In the genomic region with DNA sequence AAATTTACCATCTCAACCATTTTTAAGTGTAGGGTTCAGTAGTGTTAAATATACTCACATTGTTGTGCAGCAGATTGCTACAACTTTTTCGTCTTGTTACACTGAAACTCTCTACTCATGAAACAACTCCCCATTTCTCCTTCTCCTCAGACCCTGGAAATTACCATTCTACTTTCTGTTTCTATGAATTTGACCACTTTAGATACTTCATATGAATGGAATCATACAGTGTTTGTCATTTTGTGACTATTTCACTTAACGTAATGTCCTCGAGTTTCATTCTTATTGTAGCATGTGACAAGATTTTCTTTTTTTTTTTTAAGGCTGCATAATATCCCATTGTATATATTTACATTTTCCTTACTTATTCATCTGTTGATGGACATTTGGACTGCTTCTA, we compare ENCODE assay signal across 18 cellular contexts.
A peak's percentile ranks its signal among the peaks of the same experiment; 100 is the strongest.
DNase-seq lines count a peak whose midpoint lies in the region; ATAC-seq, FAIRE-seq and TF ChIP-seq lines count a peak whose summit lies in the region.
"Had no signal": no experiment of that assay in that cellular context is flagged by ENCODE, and none has a peak within 500 bp of the region (broad histone marks: within the 10 kb centered on the region; RNA-seq: fewer than 3 reads in every experiment).

No MANE protein-coding gene starts in this region.

- in situ Hi-C loops in GM12878 (cut with MboI), result no loop called here

- H3K27ac Mint-ChIP-seq in activated CD4-positive, alpha-beta T cell treated with anti-CD3 and anti-CD28 coated beads for 36 hours, result peak overlapping the region; percentile 22
- H3K27ac Mint-ChIP-seq in activated CD8-positive, alpha-beta T cell treated with anti-CD3 and anti-CD28 coated beads for 36 hours, result no peak overlapping the region
- H3K27ac Mint-ChIP-seq: HFFc6 had no signal

- no peak for TF ChIP-seq POLR2A in GM12878 (IDR thresholded peaks at IDR 0.05; ENCODE audit: low read depth, low read length)

- H3K4me3 ChIP-seq in MM.1S (ENCODE audit: low read length) (no peak overlapping the region), GM12878 (no peak overlapping the region)

- POLR2A ChIA-PET in activated CD4-positive, alpha-beta T cell treated with anti-CD3 and anti-CD28 coated beads for 36 hours (lab: Charles Lee), result no interaction called here
- POLR2A ChIA-PET in GM12878 (lab: Charles Lee), result interaction anchor here (0.9 kb wide), 1 partner anchor 27 kb away, joined by 3 read pairs; no protein-coding TSS in a partner anchor
- POLR2A ChIA-PET in activated CD8-positive, alpha-beta T cell treated with anti-CD3 and anti-CD28 coated beads for 36 hours (lab: Charles Lee), result no interaction called here

- SMC1A ChIA-PET in GM12878 (lab: Charles Lee; ENCODE audit: uncharacterized antibody, unreplicated experiment), result interaction anchor here (1.6 to 8.0 kb wide), 3 partner anchors 11 to 35 kb away, joined by 11 to 110 read pairs (median 26); no protein-coding TSS in a partner anchor

- H3K4me2 ChIP-seq in MM.1S (ENCODE audit: low read depth, low read length) (peak overlapping the region; percentile 85; the same call in 1 of the 2 replicates), GM12878 (ENCODE audit: control insufficient read depth, insufficient read depth) (no peak overlapping the region)

- TF ChIP-seq CTCF in MM.1S (IDR thresholded peaks at IDR 0.05; ENCODE audit: low read length) (no peak), GM12878 (IDR thresholded peaks at IDR 0.05 in 2 of 3, conservative IDR thresholded peaks at IDR 0.05 in 1 of 3; ENCODE audit: control insufficient read depth in 2 of 3, extremely low read depth in 1 of 3, insufficient read depth in 1 of 3, low read depth in 3 of 3, low read length in 3 of 3) (no peak)
- no peak for TF ChIP-seq CTCF in activated CD8-positive, alpha-beta T cell treated with anti-CD3 and anti-CD28 coated beads for 36 hours (IDR thresholded peaks at IDR 0.05)

- no peak overlapping the region for H3K27ac ChIP-seq in MM.1S (ENCODE audit: low read length)
- no peak overlapping the region for H3K27ac ChIP-seq in GM12878 (ENCODE audit: control insufficient read depth, insufficient read depth)
- H3K27ac ChIP-seq: C4-2B had no signal

- intact Hi-C loops in activated CD4-positive, alpha-beta T cell treated with anti-CD3 and anti-CD28 coated beads for 36 hours (cut with DNase I, micrococcal nuclease), result loop anchor here in 1 of 2 experiments (2.0 to 5.0 kb wide), 2 partner anchors 169 to 206 kb away; a partner anchor contains a TSS
- intact Hi-C loops in GM12878 (cut with micrococcal nuclease; ENCODE audit: unreplicated experiment) (loop anchor here (5.0 kb wide), 2 partner anchors 34 to 206 kb away; a partner anchor contains a TSS), cardiac septum (cut with DNase I) (no loop called here)
- intact Hi-C loops in activated CD8-positive, alpha-beta T cell treated with anti-CD3 and anti-CD28 coated beads for 36 hours (cut with micrococcal nuclease), result no loop called here

- no peak overlapping the region for H3K4me3 Mint-ChIP-seq in activated CD4-positive, alpha-beta T cell treated with anti-CD3 and anti-CD28 coated beads for 36 hours
- no peak overlapping the region for H3K4me3 Mint-ChIP-seq in activated CD8-positive, alpha-beta T cell treated with anti-CD3 and anti-CD28 coated beads for 36 hours
- H3K4me3 Mint-ChIP-seq: HFFc6 had no signal

- peaks cover 61% of the 10 kb centered on the region for H3K4me1 Mint-ChIP-seq in activated CD4-positive, alpha-beta T cell treated with anti-CD3 and anti-CD28 coated beads for 36 hours
- H3K4me1 Mint-ChIP-seq in activated CD8-positive, alpha-beta T cell treated with anti-CD3 and anti-CD28 coated beads for 36 hours (ENCODE audit: low read depth), result peaks cover 37% of the 10 kb centered on the region

- H3K27me3 ChIP-seq in MM.1S (replicated peaks; ENCODE audit: insufficient read depth, low read length), result no peaks in the 10 kb centered on the region
- no peaks in the 10 kb centered on the region for H3K27me3 ChIP-seq in GM12878 (replicated peaks in 1 of 2; ENCODE audit: control insufficient read depth in 2 of 2, insufficient read depth in 2 of 2, low read length in 1 of 2)

- WGBS in GM12878 (ENCODE audit: insufficient coverage, insufficient replicate concordance, low lambda C conversion rate, missing lambda C conversion rate), result 39% methylated on average over 3 of the region's 3 CpGs

- H2AFZ ChIP-seq in MM.1S (ENCODE audit: low read length) (no peak overlapping the region), GM12878 (ENCODE audit: control insufficient read depth, low read depth, low read length) (no peak overlapping the region)

- no peaks in the 10 kb centered on the region for H3K9me3 ChIP-seq in MM.1S (replicated peaks; ENCODE audit: insufficient read depth, low read length)
- H3K9me3 ChIP-seq in GM12878 (replicated peaks; ENCODE audit: control insufficient read depth, insufficient read depth, low read length), result peaks cover 13% of the 10 kb centered on the region; the same call in 2 of the 3 replicates
- H3K9me3 ChIP-seq: Caco-2 had no signal

- no peaks in the 10 kb centered on the region for H4K20me1 ChIP-seq in MM.1S (ENCODE audit: insufficient read depth, low read length)
- H4K20me1 ChIP-seq in GM12878 (ENCODE audit: control insufficient read depth, insufficient read depth), result no peaks in the 10 kb centered on the region

- peaks cover 42% of the 10 kb centered on the region for H3F3A ChIP-seq in MM.1S (ENCODE audit: insufficient read depth, low read length)

- no peak for TF ChIP-seq RAD21 in GM12878 (IDR thresholded peaks at IDR 0.05; ENCODE audit: insufficient read depth, low read depth, low read length)

- H3K4me1 ChIP-seq in MM.1S (ENCODE audit: low read length) (peaks cover 42% of the 10 kb centered on the region), GM12878 (ENCODE audit: control insufficient read depth, insufficient read depth, low read length) (peaks cover 39% of the 10 kb centered on the region)
- H3K4me1 ChIP-seq: Caco-2 had no signal

- H3K9me2 ChIP-seq in MM.1S (replicated peaks; ENCODE audit: insufficient read depth, low read length), result no peaks in the 10 kb centered on the region

- TF ChIP-seq EP300 in GM12878 (IDR thresholded peaks at IDR 0.05; ENCODE audit: borderline replicate concordance in 1 of 2, control insufficient read depth in 1 of 2, low read depth in 2 of 2, low read length in 2 of 2), result 0 out of 4 replicates have a peak, but pooled peaks of 1 of the 2 experiments have one; percentile 16

- DNase-seq in activated CD4-positive, alpha-beta T cell treated with anti-CD3 and anti-CD28 coated beads for 36 hours, result no peak
- DNase-seq in activated CD4-positive, alpha-beta T cell treated with anti-CD3 and anti-CD28 coated beads, Interleukin-2, amount 50 U/mL, for 4 hours, result no peak
- DNase-seq in MM.1S (no peak), GM12878 (ENCODE audit: low read depth, low spot score) (no peak), cardiac septum (ENCODE audit: low spot score) (no peak)
- DNase-seq in activated CD8-positive, alpha-beta T cell treated with anti-CD3 and anti-CD28 coated beads for 36 hours, result no peak
- DNase-seq: 8988T, Caco-2, HFFc6, NCI-H1417, NCI-H2029, NCI-H2171 treated with DMSO at 0.1 percent for 48 hours, NCI-H510A, OCI-M1, RPMI8226 had no signal

- H3K79me2 ChIP-seq in MM.1S (ENCODE audit: low read length) (no peaks in the 10 kb centered on the region), GM12878 (ENCODE audit: control insufficient read depth, insufficient read depth, low read length) (no peaks in the 10 kb centered on the region)

- BruUV-seq in GM12878 (replicated peaks; lab: Mats Ljungman, UMichigan), result no TSS peak

- H3K9ac ChIP-seq in MM.1S (ENCODE audit: low read length), result no peak overlapping the region
- H3K9ac ChIP-seq in GM12878 (ENCODE audit: control insufficient read depth, insufficient read depth, low read length), result no peak overlapping the region

- peaks cover 26% of the 10 kb centered on the region for H3K9me3 Mint-ChIP-seq in activated CD4-positive, alpha-beta T cell treated with anti-CD3 and anti-CD28 coated beads for 36 hours (ENCODE audit: low read depth)
- peaks cover 41% of the 10 kb centered on the region for H3K9me3 Mint-ChIP-seq in activated CD8-positive, alpha-beta T cell treated with anti-CD3 and anti-CD28 coated beads for 36 hours

- no peaks in the 10 kb centered on the region for H3K27me3 Mint-ChIP-seq in activated CD4-positive, alpha-beta T cell treated with anti-CD3 and anti-CD28 coated beads for 36 hours
- no peaks in the 10 kb centered on the region for H3K27me3 Mint-ChIP-seq in activated CD8-positive, alpha-beta T cell treated with anti-CD3 and anti-CD28 coated beads for 36 hours

- RAD21 ChIA-PET in GM12878 (lab: Charles Lee; ENCODE audit: unreplicated experiment), result interaction anchor here (1.5 to 3.7 kb wide), 2 partner anchors 89 to 119 kb away, joined by 8 to 27 read pairs; no protein-coding TSS in a partner anchor

- H3K36me3 Mint-ChIP-seq in activated CD4-positive, alpha-beta T cell treated with anti-CD3 and anti-CD28 coated beads for 36 hours (ENCODE audit: low read depth), result peaks cover 28% of the 10 kb centered on the region
- H3K36me3 Mint-ChIP-seq in activated CD8-positive, alpha-beta T cell treated with anti-CD3 and anti-CD28 coated beads for 36 hours (ENCODE audit: low read depth), result peaks cover 20% of the 10 kb centered on the region

- CTCF ChIA-PET in activated CD4-positive, alpha-beta T cell treated with anti-CD3 and anti-CD28 coated beads for 36 hours (lab: Charles Lee), result interaction anchor here (0.5 kb wide), 1 partner anchor 32 kb away, joined by 3 read pairs; no protein-coding TSS in a partner anchor
- CTCF ChIA-PET in GM12878 (lab: Yijun Ruan, JAX), result interaction anchor here (1.0 to 2.1 kb wide), 3 partner anchors 15 to 156 kb away, joined by 3 to 5 read pairs (median 4); no protein-coding TSS in a partner anchor
- CTCF ChIA-PET in activated CD8-positive, alpha-beta T cell treated with anti-CD3 and anti-CD28 coated beads for 36 hours (lab: Charles Lee), result no interaction called here

- H3K36me3 ChIP-seq in MM.1S (replicated peaks; ENCODE audit: insufficient read depth, low read length) (no peaks in the 10 kb centered on the region), GM12878 (ENCODE audit: control insufficient read depth in 2 of 2, insufficient read depth in 2 of 2, low read length in 1 of 2) (no peaks in the 10 kb centered on the region)

- ATAC-seq in activated CD4-positive, alpha-beta T cell treated with anti-CD3 and anti-CD28 coated beads for 36 hours, result peak; percentile 50
- peak; percentile 32 for ATAC-seq in GM18502 (IDR thresholded peaks at IDR 0.05; ENCODE audit: poor library complexity, unreplicated experiment)
- peak; percentile 19 for ATAC-seq in GM12878
- no peak for ATAC-seq in GM21528 (IDR thresholded peaks at IDR 0.05; ENCODE audit: low FRiP score, unreplicated experiment)
- ATAC-seq in activated CD8-positive, alpha-beta T cell treated with anti-CD3 and anti-CD28 coated beads for 36 hours, result no peak

- FAIRE-seq in GM12878 (lab: Jason Lieb, UNC), result no peak

TF ChIP-seq in GM12878, 131 proteins besides CTCF, POLR2A, EP300 and RAD21 (continues in another document):
- no peak for TF ChIP-seq MEF2B (IDR thresholded peaks at IDR 0.05; ENCODE audit: partially characterized antibody, poor library complexity, severe bottlenecking)
- peak; percentile 45; the same call in 1 of the 2 replicates for TF ChIP-seq RUNX3 (IDR thresholded peaks at IDR 0.05; ENCODE audit: low read length)
- TF ChIP-seq JUNB (IDR thresholded peaks at IDR 0.05), result peak; percentile 74
- no peak for TF ChIP-seq ETV6 (conservative IDR thresholded peaks at IDR 0.05 in 1 of 2, IDR thresholded peaks at IDR 0.05 in 1 of 2; ENCODE audit: borderline replicate concordance in 1 of 2, low read depth in 1 of 2)

Comparison
In these comparisons a context has a peak if more than half of its experiments do, and no peak if none do; other contexts are left out.
1. ATAC-seq: peak in activated CD4-positive, alpha-beta T cell treated with anti-CD3 and anti-CD28 coated beads for 36 hours (single experiment), GM18502 (single experiment) and GM12878 (single experiment); none in GM21528 (single experiment) and activated CD8-positive, alpha-beta T cell treated with anti-CD3 and anti-CD28 coated beads for 36 hours (single experiment).